24 cellular contexts compared by ENCODE assay signal in genomic region chr16:79395631-79396030, GRCh38.
"Had no signal": no experiment of that assay in that cellular context is flagged by ENCODE, and none has a peak within 500 bp of the region (broad histone marks: within the 10 kb centered on the region; RNA-seq: fewer than 3 reads in every experiment).

No MANE protein-coding gene starts in this region.

- H3K27ac Mint-ChIP-seq: naive thymus-derived CD4-positive, alpha-beta T cell; nephron; stimulated activated naive B cell treated with anti-CD40 and anti-IgM and Interleukin-4, amounts not matched to agents 10 μg/mL and 1 μg/mL and 100 μg/mL, for 72 hours; stimulated activated naive CD8-positive, alpha-beta T cell treated with anti-CD3 and anti-CD28 coated beads, Interleukin-15, Interleukin-2, amounts not matched to agents 100 ng/mL and 50 ng/mL, for 24 hours had no signal

- ATAC-seq: foreskin keratinocyte; gastroesophageal sphincter; heart right ventricle; left cardiac atrium; left lung; naive thymus-derived CD4-positive, alpha-beta T cell; psoas muscle; right cardiac atrium; stimulated activated naive B cell treated with anti-CD40 and anti-IgM and Interleukin-4, amounts not matched to agents 10 μg/mL and 1 μg/mL and 100 μg/mL, for 72 hours had no signal

- DNase-seq: colonic mucosa; dermis blood vessel endothelial cell; effector memory CD4-positive, alpha-beta T cell; foreskin keratinocyte; glutamatergic neuron; heart right ventricle; hippocampal formation; left cardiac atrium; left lung; mesendoderm; midbrain; naive thymus-derived CD4-positive, alpha-beta T cell; nucleus accumbens; posterior cingulate gyrus; psoas muscle; right cardiac atrium; sigmoid colon; stimulated activated CD4-positive, alpha-beta T cell treated with anti-CD3 and anti-CD28 coated beads, Interleukin-4, amount 100 ng/mL, for 4 hours; stimulated activated naive B cell treated with anti-CD40 and anti-IgM and Interleukin-4, amounts not matched to agents 10 μg/mL and 1 μg/mL and 100 μg/mL, for 72 hours; upper lobe of left lung; uterus had no signal

- H3K4me1 Mint-ChIP-seq: stimulated activated naive B cell treated with anti-CD40 and anti-IgM and Interleukin-4, amounts not matched to agents 10 μg/mL and 1 μg/mL and 100 μg/mL, for 72 hours had no signal

- H3K4me3 Mint-ChIP-seq: naive thymus-derived CD4-positive, alpha-beta T cell; nephron; stimulated activated naive B cell treated with anti-CD40 and anti-IgM and Interleukin-4, amounts not matched to agents 10 μg/mL and 1 μg/mL and 100 μg/mL, for 72 hours; stimulated activated naive CD8-positive, alpha-beta T cell treated with anti-CD3 and anti-CD28 coated beads, Interleukin-15, Interleukin-2, amounts not matched to agents 100 ng/mL and 50 ng/mL, for 24 hours had no signal

- H3K36me3 Mint-ChIP-seq: naive thymus-derived CD4-positive, alpha-beta T cell; stimulated activated naive B cell treated with anti-CD40 and anti-IgM and Interleukin-4, amounts not matched to agents 10 μg/mL and 1 μg/mL and 100 μg/mL, for 72 hours had no signal

- H3K9me3 Mint-ChIP-seq: nephron; stimulated activated naive B cell treated with anti-CD40 and anti-IgM and Interleukin-4, amounts not matched to agents 10 μg/mL and 1 μg/mL and 100 μg/mL, for 72 hours; stimulated activated naive CD8-positive, alpha-beta T cell treated with anti-CD3 and anti-CD28 coated beads, Interleukin-15, Interleukin-2, amounts not matched to agents 100 ng/mL and 50 ng/mL, for 24 hours had no signal
